In the genomic region with DNA sequence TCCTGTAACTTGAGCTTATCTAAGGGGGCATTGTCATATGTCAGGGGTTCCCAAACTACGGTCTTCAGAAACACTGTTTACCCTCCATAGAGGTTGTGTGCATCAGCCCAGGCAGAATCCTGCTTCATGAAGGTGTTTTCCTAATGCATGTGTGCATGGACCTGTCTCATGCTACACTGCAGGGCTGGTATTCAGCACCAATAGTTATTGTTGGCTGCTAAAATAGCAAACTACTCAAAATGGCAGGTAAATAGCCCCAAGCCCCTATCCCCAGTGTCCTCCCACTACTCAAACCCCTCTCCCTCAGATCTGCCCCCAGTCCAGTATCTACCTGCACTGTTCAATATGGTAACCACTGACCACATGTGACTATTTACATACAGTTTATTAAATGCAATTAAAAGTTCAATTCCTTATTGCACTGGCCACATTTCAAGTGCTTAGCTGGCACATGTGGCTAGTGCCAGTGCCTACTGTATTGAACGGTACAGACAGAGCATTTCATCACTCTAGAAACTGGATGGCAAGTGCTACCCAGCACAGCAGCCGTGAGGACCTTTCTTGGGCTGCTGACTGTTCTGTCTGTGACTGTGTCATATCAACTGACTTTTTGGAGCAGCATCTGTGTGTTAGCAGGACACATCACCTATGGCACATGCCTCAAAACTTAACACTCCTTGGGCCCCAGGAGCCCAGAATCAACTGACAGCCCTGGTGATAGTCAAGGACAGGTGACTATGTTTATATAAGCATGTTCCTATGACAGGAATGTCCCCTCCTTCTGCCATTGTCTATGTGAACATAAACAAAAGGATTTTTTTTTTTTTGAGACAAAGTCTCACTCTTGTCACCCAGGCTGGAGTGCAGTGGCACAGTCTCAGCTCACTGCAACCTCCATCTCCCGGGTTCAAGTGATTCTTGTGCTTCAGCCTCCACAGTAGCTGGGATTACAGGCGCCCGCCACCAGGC, we compare ENCODE assay signal across 12 cellular contexts. TPM values are rescaled to one million over a fixed set of nuclear protein-coding genes. Genes with fewer than 3 reads are reported as not detected.
A peak's percentile ranks its signal among the peaks of the same experiment; 100 is the strongest.
DNase-seq lines count a peak whose midpoint lies in the region; ATAC-seq and TF ChIP-seq lines count a peak whose summit lies in the region.
"Had no signal": no experiment of that assay in that cellular context is flagged by ENCODE, and none has a peak within 500 bp of the region (broad histone marks: within the 10 kb centered on the region; RNA-seq: fewer than 3 reads in every experiment).

No MANE protein-coding gene starts in this region.

- peaks cover 0 to 37% of the 10 kb centered on the region in 2 donors for H3K36me3 ChIP-seq in psoas muscle (ENCODE audit: insufficient read depth in 1 of 2, low read depth in 1 of 2)

- H3K36me3 Mint-ChIP-seq in activated naive CD8-positive, alpha-beta T cell, result peaks cover 15% of the 10 kb centered on the region

- no peak overlapping the region for H3K4me3 ChIP-seq in psoas muscle
- H3K4me3 ChIP-seq: heart right ventricle, thoracic aorta had no signal

- ATAC-seq in activated CD4-positive, CD25-positive, alpha-beta regulatory T cell treated with anti-CD3 and anti-CD28 coated beads, Interleukin-2, amount 50 U/mL, for 24 hours, result peak; percentile 6 to 10
- ATAC-seq in psoas muscle (peak; percentile 42 to 80 (median 72)), GM21367 (IDR thresholded peaks at IDR 0.05; ENCODE audit: unreplicated experiment) (no peak), GM18519 (IDR thresholded peaks at IDR 0.05; ENCODE audit: low FRiP score, unreplicated experiment) (no peak)

- intact Hi-C loops in psoas muscle (cut with DNase I), result no loop called here

- peaks cover 68% of the 10 kb centered on the region for H3K4me1 Mint-ChIP-seq in activated naive CD8-positive, alpha-beta T cell (ENCODE audit: low read depth)

- peak overlapping the region; percentile 49 for H3K4me3 Mint-ChIP-seq in activated naive CD8-positive, alpha-beta T cell

- no peaks in the 10 kb centered on the region for H3K9me3 ChIP-seq in psoas muscle
- H3K9me3 ChIP-seq: heart right ventricle, thoracic aorta had no signal

- H3K27me3 ChIP-seq in psoas muscle (ENCODE audit: insufficient read depth in 3 of 3, low read length in 2 of 3), result no peaks in the 10 kb centered on the region
- H3K27me3 ChIP-seq: heart right ventricle had no signal

- H3K4me1 ChIP-seq in psoas muscle, result no peaks in the 10 kb centered on the region

- no peaks in the 10 kb centered on the region for H3K9me3 Mint-ChIP-seq in activated naive CD8-positive, alpha-beta T cell (ENCODE audit: low read depth)

- no peak overlapping the region for H3K27ac ChIP-seq in psoas muscle
- H3K27ac ChIP-seq: thoracic aorta had no signal

- no peaks in the 10 kb centered on the region for H3K27me3 Mint-ChIP-seq in activated naive CD8-positive, alpha-beta T cell

- DNase-seq in activated CD4-positive, CD25-positive, alpha-beta regulatory T cell (lab: John Stamatoyannopoulos, UW), result no peak
- DNase-seq in OCI-M1 (lab: John Stamatoyannopoulos, UW), result peak; percentile 87
- no peak for DNase-seq in psoas muscle
- DNase-seq in ecto neural progenitor cell (ENCODE audit: low spot score), result no peak
- DNase-seq: heart right ventricle, NCI-H446 treated with DMSO at 0.1 percent for 48 hours, SIG-M5 had no signal

- WGBS in psoas muscle, 3 donors, result 69 to 78% (median 72%) methylated on average over 6 of the region's 6 CpGs

- H3K27ac Mint-ChIP-seq in activated naive CD8-positive, alpha-beta T cell, result peak overlapping the region; percentile 93

- no peak for TF ChIP-seq CTCF in psoas muscle (IDR thresholded peaks at IDR 0.05)

RNA-seq across cellular contexts. Expression of a gene that starts 9.0 kb away (rescaled TPM):
- total RNA-seq in psoas muscle, result 10 to 100 TPM in 3 of 4 donors, 1 to 10 TPM in 1; 5.5 to 18.8 (median 13.7) TPM
- polyA plus RNA-seq in psoas muscle, result 10 to 100 TPM in 1 of 3 donors, 1 to 10 TPM in 2; 4.7 to 11.8 (median 4.9) TPM

Comparison
In these comparisons a context has a peak if more than half of its experiments do, and no peak if none do; other contexts are left out.
1. ATAC-seq: peak in activated CD4-positive, CD25-positive, alpha-beta regulatory T cell treated with anti-CD3 and anti-CD28 coated beads, Interleukin-2, amount 50 U/mL, for 24 hours (2 of 2) and psoas muscle (4 of 4); none in GM21367 (single experiment) and GM18519 (single experiment).